ENCODE assay signal across 13 cellular contexts in genomic region chr18:59715966-59716369, GRCh38. TPM values are rescaled to one million over a fixed set of nuclear protein-coding genes. Genes with fewer than 3 reads are reported as not detected.
DNase-seq lines count a peak whose midpoint lies in the region; ATAC-seq and TF ChIP-seq lines count a peak whose summit lies in the region.
"Had no signal": no experiment of that assay in that cellular context is flagged by ENCODE, and none has a peak within 500 bp of the region (broad histone marks: within the 10 kb centered on the region; RNA-seq: fewer than 3 reads in every experiment).

No MANE protein-coding gene starts in this region.

- no peaks in the 10 kb centered on the region for H3K27me3 ChIP-seq in spleen (replicated peaks in 1 of 7)
- H3K27me3 ChIP-seq: gastroesophageal sphincter, right lobe of liver had no signal

- in situ Hi-C loops in ACHN (cut with HindIII; ENCODE audit: low pct_ligation_motif_present, low pct_unique_long_range_greater_than_20kb, low sequenced_read_pairs), result no loop called here

- WGBS in spleen, 5 donors, result 35 to 44% (median 38%) methylated on average over 2 of the region's 2 CpGs

- DNase-seq in ACHN (peak; percentile 96), HPDE6-E6E7 (ENCODE audit: extremely low spot score) (peak; percentile 81), amniotic epithelial cell (ENCODE audit: low read depth) (peak; percentile 96), hepatic stellate cell (ENCODE audit: low spot score) (peak; percentile 80), UCSD-AML1 (lab: John Stamatoyannopoulos, UW; ENCODE audit: unreplicated experiment) (no peak), spleen (no peak), NCI-H748 treated with DMSO at 0.1 percent for 48 hours (lab: John Stamatoyannopoulos, UW) (no peak)
- DNase-seq: C1 segment of cervical spinal cord, NCI-H1092 treated with DMSO at 0.1 percent for 48 hours, right lobe of liver, T-helper 2 cell had no signal

- no peak for ATAC-seq in HG02981 (IDR thresholded peaks at IDR 0.05; ENCODE audit: unreplicated experiment)
- ATAC-seq: gastroesophageal sphincter had no signal

- H3K4me1 ChIP-seq in spleen, result no peaks in the 10 kb centered on the region
- H3K4me1 ChIP-seq: gastroesophageal sphincter, right lobe of liver had no signal

- no peaks in the 10 kb centered on the region for H3K36me3 ChIP-seq in spleen
- H3K36me3 ChIP-seq: gastroesophageal sphincter, right lobe of liver had no signal

- TF ChIP-seq POLR2A in spleen (IDR thresholded peaks at IDR 0.05), result no peak

- TF ChIP-seq CTCF in spleen (IDR thresholded peaks at IDR 0.05 in 8 of 11, conservative IDR thresholded peaks at IDR 0.05 in 3 of 11), result no peak

- no peak overlapping the region for H3K4me3 ChIP-seq in spleen
- H3K4me3 ChIP-seq: gastroesophageal sphincter, right lobe of liver had no signal

- H3K9me3 ChIP-seq in spleen, result no peaks in the 10 kb centered on the region
- H3K9me3 ChIP-seq: gastroesophageal sphincter, right lobe of liver had no signal

- H3K27ac ChIP-seq in spleen, result no peak overlapping the region
- H3K27ac ChIP-seq: gastroesophageal sphincter, right lobe of liver had no signal

- intact Hi-C loops in spleen (cut with DNase I; ENCODE audit: low total_unique reads), result no loop called here

RNA-seq across cellular contexts. Expression of gene CCBE1, which starts 18.7 kb away (rescaled TPM):
- under 1 TPM; 0.06 to 0.93 (median 0.26) TPM for total RNA-seq in spleen
- polyA plus RNA-seq in spleen, result under 1 TPM; 0.10 to 0.21 (median 0.11) TPM

Comparison
In these comparisons a context has a peak if more than half of its experiments do, and no peak if none do; other contexts are left out.
1. DNase-seq: peak in ACHN (single experiment), HPDE6-E6E7 (single experiment), amniotic epithelial cell (single experiment) and hepatic stellate cell (single experiment); none in UCSD-AML1 (single experiment), spleen (single experiment) and NCI-H748 treated with DMSO at 0.1 percent for 48 hours (single experiment).